ENCODE assay signal across 8 cellular contexts in the genomic region with DNA sequence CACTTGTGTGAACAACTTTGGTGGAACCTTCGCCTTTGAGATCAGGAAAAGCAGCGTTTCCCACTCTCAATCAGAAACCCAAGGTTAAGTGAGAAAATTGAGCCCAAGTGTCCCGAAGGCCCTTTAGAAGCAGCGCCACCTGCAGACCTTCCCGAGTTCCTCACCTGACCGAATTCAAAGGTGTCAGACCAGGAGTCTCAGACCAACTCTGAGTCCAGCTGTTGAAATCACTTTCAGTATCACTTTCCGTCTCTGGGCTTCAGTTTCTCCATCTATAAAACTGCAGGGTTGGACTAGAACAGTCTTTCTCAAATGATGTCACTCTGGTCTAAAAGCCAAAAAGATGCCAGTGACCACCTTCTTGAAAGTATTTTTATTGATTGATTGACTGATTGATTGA. TPM values are rescaled to one million over a fixed set of nuclear protein-coding genes. Genes with fewer than 3 reads are reported as not detected.
DNase-seq lines count a peak whose midpoint lies in the region; ATAC-seq and TF ChIP-seq lines count a peak whose summit lies in the region.

No MANE protein-coding gene starts in this region.

- ATAC-seq in stimulated activated naive CD8-positive, alpha-beta T cell treated with anti-CD3 and anti-CD28 coated beads, Interleukin-15, amount 100 ng/mL, for 72 hours, result peak; percentile 52

- in situ Hi-C loops in HAP-1 (cut with MboI; ENCODE audit: low sequenced_read_pairs), result no loop called here

- no peak overlapping the region for H3K27ac ChIP-seq in cardiac muscle cell

- H3K36me3 ChIP-seq in cardiac muscle cell (no peaks in the 10 kb centered on the region), HAP-1 (replicated peaks) (no peaks in the 10 kb centered on the region)

- H3K4me1 Mint-ChIP-seq in stimulated activated naive CD8-positive, alpha-beta T cell treated with anti-CD3 and anti-CD28 coated beads, Interleukin-15, amount 100 ng/mL, for 72 hours, result peaks cover 5% of the 10 kb centered on the region

- H3K4me3 Mint-ChIP-seq in stimulated activated naive CD8-positive, alpha-beta T cell treated with anti-CD3 and anti-CD28 coated beads, Interleukin-15, amount 100 ng/mL, for 72 hours, result no peak overlapping the region

- H3K4me1 ChIP-seq in cardiac muscle cell (ENCODE audit: low read depth) (no peaks in the 10 kb centered on the region), HAP-1 (no peaks in the 10 kb centered on the region)

- H3K27ac Mint-ChIP-seq in stimulated activated naive CD8-positive, alpha-beta T cell treated with anti-CD3 and anti-CD28 coated beads, Interleukin-15, amount 100 ng/mL, for 72 hours, result no peak overlapping the region

- no peaks in the 10 kb centered on the region for H3K9me3 Mint-ChIP-seq in stimulated activated naive CD8-positive, alpha-beta T cell treated with anti-CD3 and anti-CD28 coated beads, Interleukin-15, amount 100 ng/mL, for 72 hours

- DNase-seq in cardiac muscle cell (ENCODE audit: low read depth in 1 of 2, low spot score in 1 of 2) (peak; percentile 22 to 66), cardiac septum (ENCODE audit: low spot score) (no peak), HAP-1 (ENCODE audit: low spot score in 2 of 2) (peak; percentile 33 to 67), choroid plexus epithelial cell (ENCODE audit: low read depth) (peak; percentile 29), SKM-1 treated with dmso at 0.1 percent for 144 hours (lab: John Stamatoyannopoulos, UW; ENCODE audit: unreplicated experiment) (no peak), NCI-H2107 treated with DMSO at 0.1 percent for 48 hours (lab: John Stamatoyannopoulos, UW; ENCODE audit: unreplicated experiment) (no peak)
- DNase-seq in stimulated activated naive CD8-positive, alpha-beta T cell treated with anti-CD3 and anti-CD28 coated beads, Interleukin-15, amount 100 ng/mL, for 72 hours, result peak in 1 of 2 donors; percentile 29

- H3K4me3 ChIP-seq in cardiac muscle cell (no peak overlapping the region), HAP-1 (no peak overlapping the region), choroid plexus epithelial cell (ENCODE audit: low read depth, low read length) (no peak overlapping the region)

- no peaks in the 10 kb centered on the region for H3K9me3 ChIP-seq in cardiac muscle cell (ENCODE audit: low read depth)
- no peaks in the 10 kb centered on the region for H3K9me3 ChIP-seq in HAP-1

- H3K27me3 ChIP-seq in cardiac muscle cell (no peaks in the 10 kb centered on the region), HAP-1 (ENCODE audit: low read depth) (no peaks in the 10 kb centered on the region)

- intact Hi-C loops in cardiac septum (cut with DNase I), result no loop called here

- TF ChIP-seq CTCF in cardiac muscle cell (IDR thresholded peaks at IDR 0.05; ENCODE audit: low read depth, low read length) (peak; percentile 28), LNCAP (IDR thresholded peaks at IDR 0.05) (peak; percentile 62), choroid plexus epithelial cell (conservative IDR thresholded peaks at IDR 0.05; ENCODE audit: low read depth, low read length) (peak; percentile 58)

- H3K27me3 Mint-ChIP-seq in stimulated activated naive CD8-positive, alpha-beta T cell treated with anti-CD3 and anti-CD28 coated beads, Interleukin-15, amount 100 ng/mL, for 72 hours, result no peaks in the 10 kb centered on the region

RNA-seq across cellular contexts. Expression of gene GRHPR, which starts 31.7 kb away (rescaled TPM):
- total RNA-seq in cardiac muscle cell (335 and 376 TPM in 2 replicates), cardiac septum (102 TPM)
- polyA plus RNA-seq in cardiac muscle cell, result 252 and 280 TPM in 2 replicates

Comparison
In these comparisons a context has a peak if more than half of its experiments do, and no peak if none do; other contexts are left out.
1. DNase-seq: peak in cardiac muscle cell (2 of 2), HAP-1 (2 of 2) and choroid plexus epithelial cell (single experiment); none in cardiac septum (single experiment), SKM-1 treated with dmso at 0.1 percent for 144 hours (single experiment) and NCI-H2107 treated with DMSO at 0.1 percent for 48 hours (single experiment).
2. Peak in every context shown above with its lines, with median percentiles within 50 percentile points of each other: CTCF ChIP-seq.